In the genomic region with DNA sequence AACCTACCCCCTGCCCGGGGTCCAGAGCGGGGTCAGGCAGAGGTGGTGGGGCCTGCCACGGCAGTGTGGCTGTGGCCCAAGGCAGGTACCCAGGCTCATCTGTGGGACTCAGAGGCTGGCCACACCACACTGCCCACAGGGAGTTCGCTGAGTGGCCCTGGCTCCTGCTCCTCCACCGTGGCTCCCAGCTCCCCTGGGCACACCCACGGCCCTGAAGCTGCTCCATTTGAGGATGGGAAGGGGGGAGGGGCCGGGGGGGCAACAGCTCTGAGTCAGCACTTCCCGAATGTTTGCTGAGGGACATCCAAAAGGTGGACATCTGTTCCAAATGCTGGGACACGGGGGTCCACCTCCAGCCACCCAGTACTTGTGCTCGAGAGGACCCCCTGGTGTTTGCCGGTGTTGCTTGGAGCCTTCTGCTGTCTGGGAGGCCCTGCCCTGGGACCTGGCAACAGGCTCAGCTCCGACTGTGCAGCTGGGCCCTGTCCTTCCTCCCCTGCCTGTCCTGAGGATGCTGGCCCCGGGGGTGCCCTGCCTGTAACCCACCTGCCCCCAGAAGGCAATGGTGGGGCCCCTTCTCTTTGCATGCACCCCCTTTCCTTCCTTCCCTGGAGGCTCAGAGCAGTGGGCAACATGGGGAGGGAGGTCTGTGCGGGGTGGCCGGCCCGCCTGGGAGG, we compare ENCODE assay signal across 9 cellular contexts. TPM values are rescaled to one million over a fixed set of nuclear protein-coding genes. Genes with fewer than 3 reads are reported as not detected.
DNase-seq lines count a peak whose midpoint lies in the region; ATAC-seq, FAIRE-seq and TF ChIP-seq lines count a peak whose summit lies in the region.
"Had no signal": no experiment of that assay in that cellular context is flagged by ENCODE, and none has a peak within 500 bp of the region (broad histone marks: within the 10 kb centered on the region; RNA-seq: fewer than 3 reads in every experiment).

No MANE protein-coding gene starts in this region.

- TF ChIP-seq CTCF in HFF-Myc (IDR thresholded peaks at IDR 0.05; ENCODE audit: low read depth, low read length, missing control alignments), result peak; percentile 8
- TF ChIP-seq CTCF in H1 (IDR thresholded peaks at IDR 0.05; ENCODE audit: control extremely low read depth in 1 of 3, insufficient read depth in 1 of 3, low read depth in 1 of 3, low read length in 3 of 3), result no peak
- peak in 1 of 4 experiments; percentile 3 for TF ChIP-seq CTCF in prostate gland (IDR thresholded peaks at IDR 0.05)
- no peak; the same call in 1 of the 2 replicates for TF ChIP-seq CTCF in PC-9 (conservative IDR thresholded peaks at IDR 0.05)

- H4K5ac ChIP-seq in H1 (ENCODE audit: insufficient read length, low read depth, low read length), result no peak overlapping the region

- H2BK5ac ChIP-seq in H1 (ENCODE audit: low read depth, low read length), result no peak overlapping the region

- peaks cover 3% of the 10 kb centered on the region for H3K79me1 ChIP-seq in H1 (ENCODE audit: low read depth, low read length)

- H3K79me2 ChIP-seq in H1 (ENCODE audit: control insufficient read depth in 1 of 2, insufficient read depth in 2 of 2, low read length in 2 of 2) (peaks cover 0 to 3% of the 10 kb centered on the region in 2 experiments; a peak in 1 of 4 replicates), PC-9 (ENCODE audit: low read depth) (peaks cover 15% of the 10 kb centered on the region)

- H2BK15ac ChIP-seq in H1 (ENCODE audit: low read length), result no peak overlapping the region

- no peak overlapping the region for H3K23ac ChIP-seq in H1 (ENCODE audit: insufficient read length)

- H4K20me1 ChIP-seq in H1 (replicated peaks in 1 of 2; ENCODE audit: control insufficient read depth in 1 of 2, insufficient read depth in 2 of 2, low read length in 2 of 2), result peaks cover 0 to 3% of the 10 kb centered on the region in 2 experiments
- peaks cover 7% of the 10 kb centered on the region; the same call in 1 of the 2 replicates for H4K20me1 ChIP-seq in PC-9 (ENCODE audit: insufficient read depth)

- no peak overlapping the region for H3K27ac Mint-ChIP-seq in activated CD4-positive, alpha-beta T cell treated with anti-CD3 and anti-CD28 coated beads for 36 hours

- no peak overlapping the region; the same call in 1 of the 2 replicates for H4K8ac ChIP-seq in H1 (ENCODE audit: extremely low read depth, insufficient read depth, low read length)

- no peak for TF ChIP-seq EP300 in H1 (IDR thresholded peaks at IDR 0.05; ENCODE audit: borderline replicate concordance in 1 of 2, low read depth in 2 of 2, low read length in 2 of 2)

- H3K56ac ChIP-seq in H1 (replicated peaks; ENCODE audit: insufficient read length, low read depth, low read length), result no peak overlapping the region

- POLR2A ChIA-PET in H1 (lab: Charles Lee; ENCODE audit: partially characterized antibody), result interaction anchor here (1.3 to 10.0 kb wide), 3 partner anchors 11 to 62 kb away, joined by 4 to 129 read pairs (median 6); a partner anchor contains a TSS
- POLR2A ChIA-PET in PC-9 (lab: Charles Lee; ENCODE audit: unreplicated experiment), result interaction anchor here (0.6 kb wide), 2 partner anchors 356 to 1195 kb away, joined by 3 to 18 read pairs; no protein-coding TSS in a partner anchor
- POLR2A ChIA-PET in activated CD4-positive, alpha-beta T cell treated with anti-CD3 and anti-CD28 coated beads for 36 hours (lab: Charles Lee), result interaction anchor here (0.6 kb wide), 1 partner anchor 1528 kb away, joined by 5 read pairs; no protein-coding TSS in a partner anchor

- DNase-seq in HFF-Myc (ENCODE audit: extremely low read depth, low read depth), result no peak
- DNase-seq in H1 (ENCODE audit: low read depth in 1 of 2, low spot score in 2 of 2), result no peak
- peak; percentile 8 for DNase-seq in prostate gland (ENCODE audit: low spot score)
- DNase-seq in PC-9, result no peak
- no peak for DNase-seq in activated CD4-positive, alpha-beta T cell treated with anti-CD3 and anti-CD28 coated beads for 36 hours
- DNase-seq in middle frontal gyrus (ENCODE audit: extremely low spot score, low spot score), result no peak
- DNase-seq: effector memory CD8-positive, alpha-beta T cell had no signal

- H3K36me3 Mint-ChIP-seq in activated CD4-positive, alpha-beta T cell treated with anti-CD3 and anti-CD28 coated beads for 36 hours (ENCODE audit: low read depth), result no peaks in the 10 kb centered on the region

- H3K4me3 ChIP-seq in HFF-Myc (replicated peaks; ENCODE audit: low read depth, low read length) (no peak overlapping the region), H1 (ENCODE audit: extremely low read depth in 1 of 4, insufficient read depth in 2 of 4, low read depth in 3 of 4, low read length in 4 of 4) (no peak overlapping the region), prostate gland (no peak overlapping the region), PC-9 (no peak overlapping the region)

- peak overlapping the region; percentile 12; the same call in 1 of the 2 replicates for H2BK12ac ChIP-seq in H1 (ENCODE audit: low read depth, low read length)

- no peak overlapping the region for H2AK5ac ChIP-seq in H1 (ENCODE audit: low read depth, low read length)

- H3K9me3 ChIP-seq in H1 (ENCODE audit: insufficient read depth in 2 of 2, low read depth in 1 of 2, low read length in 1 of 2) (no peaks in the 10 kb centered on the region), prostate gland (no peaks in the 10 kb centered on the region), PC-9 (ENCODE audit: insufficient read depth, low read depth) (no peaks in the 10 kb centered on the region)

- no TSS peak for BruUV-seq in PC-9 (replicated peaks; lab: Mats Ljungman, UMichigan)

- H3K18ac ChIP-seq in H1 (ENCODE audit: extremely low read depth, low read length), result no peak overlapping the region; the same call in 1 of the 2 replicates

- no peaks in the 10 kb centered on the region for H3K9me2 ChIP-seq in PC-9 (ENCODE audit: insufficient read depth)

- H3K4me1 ChIP-seq in H1 (replicated peaks in 1 of 4; ENCODE audit: control insufficient read depth in 3 of 4, insufficient read depth in 4 of 4, low read length in 3 of 4), result peaks cover 0 to 44% (median 35%) of the 10 kb centered on the region in 4 experiments; a peak in 6 of 7 replicates
- H3K4me1 ChIP-seq in prostate gland (replicated peaks), result peaks cover 37% of the 10 kb centered on the region
- peaks cover 19% of the 10 kb centered on the region for H3K4me1 ChIP-seq in PC-9 (replicated peaks; ENCODE audit: insufficient read depth)

- no peak for FAIRE-seq in H1 (lab: Jason Lieb, UNC)

- H3K23me2 ChIP-seq in H1 (ENCODE audit: low read depth, low read length), result peaks cover 11% of the 10 kb centered on the region

- peaks cover 27% of the 10 kb centered on the region; the same call in 1 of the 2 replicates for H3F3A ChIP-seq in PC-9 (ENCODE audit: insufficient read depth, low read depth)

- CTCF ChIA-PET in H1 (lab: Charles Lee; ENCODE audit: partially characterized antibody) (interaction anchor here (1.2 to 4.7 kb wide), 9 partner anchors 8 to 110 kb away, joined by 3 to 55 read pairs (median 3); no protein-coding TSS in a partner anchor), PC-9 (lab: Charles Lee) (interaction anchor here (0.6 kb wide), 1 partner anchor 272 kb away, joined by 4 read pairs; no protein-coding TSS in a partner anchor)
- CTCF ChIA-PET in activated CD4-positive, alpha-beta T cell treated with anti-CD3 and anti-CD28 coated beads for 36 hours (lab: Charles Lee), result interaction anchor here (0.5 kb wide), 1 partner anchor 231 kb away, joined by 4 read pairs; no protein-coding TSS in a partner anchor

- H3K4me1 Mint-ChIP-seq in activated CD4-positive, alpha-beta T cell treated with anti-CD3 and anti-CD28 coated beads for 36 hours, result peaks cover 17% of the 10 kb centered on the region

- no peak for TF ChIP-seq POLR2A in H1 (IDR thresholded peaks at IDR 0.05; ENCODE audit: control extremely low read depth in 1 of 2, low read depth in 2 of 2, low read length in 2 of 2)
- TF ChIP-seq POLR2A in prostate gland (IDR thresholded peaks at IDR 0.05), result no peak

- H3K27me3 Mint-ChIP-seq in activated CD4-positive, alpha-beta T cell treated with anti-CD3 and anti-CD28 coated beads for 36 hours, result peaks cover 7% of the 10 kb centered on the region
- H3K27me3 Mint-ChIP-seq: effector memory CD8-positive, alpha-beta T cell had no signal

- H3K4me2 ChIP-seq in H1 (ENCODE audit: insufficient read depth in 1 of 2, low read depth in 2 of 2, low read length in 2 of 2), result no peak overlapping the region
- H3K4me2 ChIP-seq in PC-9, result no peak overlapping the region

- H2AFZ ChIP-seq in H1 (ENCODE audit: low read length) (no peak overlapping the region), PC-9 (no peak overlapping the region)

- no peaks in the 10 kb centered on the region for H3K9me3 Mint-ChIP-seq in activated CD4-positive, alpha-beta T cell treated with anti-CD3 and anti-CD28 coated beads for 36 hours (ENCODE audit: low read depth)
- H3K9me3 Mint-ChIP-seq: effector memory CD8-positive, alpha-beta T cell had no signal

- H3K36me3 ChIP-seq in H1 (ENCODE audit: control insufficient read depth in 2 of 4, insufficient read depth in 4 of 4, low read length in 3 of 4) (no peaks in the 10 kb centered on the region), prostate gland (no peaks in the 10 kb centered on the region), PC-9 (ENCODE audit: low read depth) (no peaks in the 10 kb centered on the region)

- no peak for TF ChIP-seq RAD21 in H1 (IDR thresholded peaks at IDR 0.05 in 1 of 2, conservative IDR thresholded peaks at IDR 0.05 in 1 of 2; ENCODE audit: low read depth in 2 of 2, low read length in 2 of 2)

- no peak overlapping the region for H3K9ac ChIP-seq in H1 (replicated peaks in 1 of 4; ENCODE audit: extremely low read depth in 1 of 4, low read depth in 3 of 4, low read length in 3 of 4)

- no peak overlapping the region for H2BK120ac ChIP-seq in H1 (replicated peaks; ENCODE audit: low read depth, low read length)

- no peak for ATAC-seq in activated CD4-positive, alpha-beta T cell treated with anti-CD3 and anti-CD28 coated beads for 36 hours
- ATAC-seq: effector memory CD8-positive, alpha-beta T cell had no signal

- no peak overlapping the region for H3K27ac ChIP-seq in H1 (ENCODE audit: low read depth, low read length)
- peak overlapping the region; percentile 92 to 93 for H3K27ac ChIP-seq in prostate gland
- H3K27ac ChIP-seq in PC-9, result no peak overlapping the region

- H3K4me3 Mint-ChIP-seq in activated CD4-positive, alpha-beta T cell treated with anti-CD3 and anti-CD28 coated beads for 36 hours, result no peak overlapping the region
- H3K4me3 Mint-ChIP-seq: effector memory CD8-positive, alpha-beta T cell had no signal

- no peak overlapping the region for H4K91ac ChIP-seq in H1 (replicated peaks; ENCODE audit: insufficient read length, low read length)

- WGBS in H1 (ENCODE audit: extremely low coverage in 1 of 2, insufficient coverage in 1 of 2, insufficient read length in 1 of 2, insufficient replicate concordance in 2 of 2, low coverage in 1 of 2, low lambda C conversion rate in 2 of 2, missing lambda C conversion rate in 1 of 2), 2 experiments, result 75% methylated on average over 11 of the region's 16 CpGs; no CpG with 5 or more reads in 1 of the 2 experiments
- WGBS in prostate gland, result 26% methylated on average over 16 of the region's 16 CpGs

- H3K14ac ChIP-seq in H1 (ENCODE audit: insufficient read length), result no peak overlapping the region

- H3K27me3 ChIP-seq in H1 (replicated peaks in 1 of 4; ENCODE audit: control insufficient read depth in 3 of 4, extremely low read depth in 1 of 4, insufficient read depth in 3 of 4, low read length in 3 of 4) (peaks cover 0 to 16% (median 7%) of the 10 kb centered on the region in 4 experiments; a peak in 5 of 7 replicates), prostate gland (replicated peaks; ENCODE audit: insufficient read depth) (no peaks in the 10 kb centered on the region), PC-9 (ENCODE audit: insufficient read depth, low read depth) (no peaks in the 10 kb centered on the region)

- H3K4ac ChIP-seq in H1 (replicated peaks; ENCODE audit: insufficient read length, low read depth, low read length), result no peak overlapping the region

- no peak overlapping the region for H2BK20ac ChIP-seq in H1 (ENCODE audit: low read length)

- intact Hi-C loops in prostate gland (cut with DNase I), result no loop called here
- intact Hi-C loops in PC-9 (cut with micrococcal nuclease; ENCODE audit: unreplicated experiment), result loop anchor here (5.0 kb wide), 1 partner anchor 223 kb away; no protein-coding TSS in a partner anchor
- intact Hi-C loops in activated CD4-positive, alpha-beta T cell treated with anti-CD3 and anti-CD28 coated beads for 36 hours (cut with DNase I, micrococcal nuclease), result no loop called here

RNA-seq across cellular contexts. Expression of a gene that starts 2.5 kb away (rescaled TPM):
- 35.4 and 37.2 TPM in 2 replicates for total RNA-seq in H1 (2021; fragmentation: NEBNext Ultra II Directional; extraction: Animal tissue kit (Norgen Biotek cat#: 25700))
- polyA plus RNA-seq in H1 (2011; rRNA removed), result 32.5 and 52.0 TPM in 2 replicates
- 27.2 TPM for polyA plus RNA-seq in H1 (2011; cell fraction: cytosol; rRNA removed)
- polyA plus RNA-seq in H1 (2011; cell fraction: nucleus; rRNA removed), result 23.8 TPM
- polyA plus RNA-seq in H1 (2012, experiment 1 of 2), result 13.6 to 21.0 TPM (median 17.4 TPM) in 4 replicates
- polyA plus RNA-seq in H1 (2012, experiment 2 of 2), result 10.2 TPM
- polyA plus RNA-seq in H1 (2013, experiment 1 of 2), result 18.6 TPM
- polyA plus RNA-seq in H1 (2013, experiment 2 of 2), result 18.9 TPM
- polyA minus RNA-seq in H1 (2011; rRNA and poly(A)+ RNA removed), result 4.4 and 6.2 TPM in 2 replicates
- polyA minus RNA-seq in H1 (2011; cell fraction: cytosol; rRNA and poly(A)+ RNA removed), result 23.5 TPM
- 36.3 TPM for polyA minus RNA-seq in H1 (2011; cell fraction: nucleus; rRNA and poly(A)+ RNA removed)
- total RNA-seq in prostate gland (10 to 100 TPM; 22.4 to 24.3 TPM), PC-9 (2021) (20.6 and 25.8 TPM in 2 replicates)
- 1 to 10 TPM; 2.1 TPM for total RNA-seq in activated CD4-positive, alpha-beta T cell treated with anti-CD3 and anti-CD28 coated beads for 36 hours

RNA-seq across cellular contexts. Expression of a gene that starts 27.0 kb away (rescaled TPM):
- total RNA-seq in H1 (2021; fragmentation: NEBNext Ultra II Directional; extraction: Animal tissue kit (Norgen Biotek cat#: 25700)), result 9.2 and 9.3 TPM in 2 replicates
- polyA plus RNA-seq in H1 (2011; rRNA removed), result 8.4 and 11.4 TPM in 2 replicates
- polyA plus RNA-seq in H1 (2011; cell fraction: cytosol; rRNA removed), result 6.6 TPM
- polyA plus RNA-seq in H1 (2011; cell fraction: nucleus; rRNA removed), result 11.1 TPM
- 3.5 to 6.6 TPM (median 5.8 TPM) in 4 replicates for polyA plus RNA-seq in H1 (2012, experiment 1 of 2)
- 5.1 TPM for polyA plus RNA-seq in H1 (2012, experiment 2 of 2)
- polyA plus RNA-seq in H1 (2013, experiment 1 of 2), result 12.1 TPM
- polyA plus RNA-seq in H1 (2013, experiment 2 of 2), result 12.3 TPM
- polyA minus RNA-seq in H1 (2011; rRNA and poly(A)+ RNA removed), result 2.7 TPM in 2 replicates
- 10.6 TPM for polyA minus RNA-seq in H1 (2011; cell fraction: cytosol; rRNA and poly(A)+ RNA removed)
- 9.7 TPM for polyA minus RNA-seq in H1 (2011; cell fraction: nucleus; rRNA and poly(A)+ RNA removed)
- total RNA-seq in prostate gland, result 1 to 10 TPM; 1.6 to 7.3 TPM
- total RNA-seq in PC-9 (2021), result 48.9 and 59.9 TPM in 2 replicates
- 1 to 10 TPM; 2.6 to 3.4 TPM for total RNA-seq in activated CD4-positive, alpha-beta T cell treated with anti-CD3 and anti-CD28 coated beads for 36 hours

RNA-seq across cellular contexts. Expression of a gene that starts 49.4 kb away (rescaled TPM):
- 70.8 and 78.0 TPM in 2 replicates for total RNA-seq in H1 (2021; fragmentation: NEBNext Ultra II Directional; extraction: Animal tissue kit (Norgen Biotek cat#: 25700))
- polyA plus RNA-seq in H1 (2011; rRNA removed), result 57.6 and 86.5 TPM in 2 replicates
- polyA plus RNA-seq in H1 (2011; cell fraction: cytosol; rRNA removed), result 76.0 TPM
- polyA plus RNA-seq in H1 (2011; cell fraction: nucleus; rRNA removed), result 88.6 TPM
- polyA plus RNA-seq in H1 (2012, experiment 1 of 2), result 60.2 to 87.1 TPM (median 80.4 TPM) in 4 replicates
- 79.8 TPM for polyA plus RNA-seq in H1 (2012, experiment 2 of 2)
- polyA plus RNA-seq in H1 (2013, experiment 1 of 2), result 37.9 TPM
- polyA plus RNA-seq in H1 (2013, experiment 2 of 2), result 37.5 TPM
- polyA minus RNA-seq in H1 (2011; rRNA and poly(A)+ RNA removed), result 38.7 and 47.9 TPM in 2 replicates
- polyA minus RNA-seq in H1 (2011; cell fraction: cytosol; rRNA and poly(A)+ RNA removed), result 49.8 TPM
- 27.2 TPM for polyA minus RNA-seq in H1 (2011; cell fraction: nucleus; rRNA and poly(A)+ RNA removed)
- 10 to 100 TPM; 44.9 to 82.1 TPM for total RNA-seq in prostate gland
- total RNA-seq in PC-9 (2021), result 94.2 and 103 TPM in 2 replicates
- total RNA-seq in activated CD4-positive, alpha-beta T cell treated with anti-CD3 and anti-CD28 coated beads for 36 hours, result 10 to 100 TPM; 41.4 to 54.1 TPM

RNA-seq across cellular contexts. Expression of a gene that starts 53.4 kb away (rescaled TPM):
- total RNA-seq in H1 (2021; fragmentation: NEBNext Ultra II Directional; extraction: Animal tissue kit (Norgen Biotek cat#: 25700)), result not detected in 2 replicates
- polyA plus RNA-seq in H1 (2011; rRNA removed), result 0.14 TPM in 1 of 2 replicates, not detected in the other
- polyA plus RNA-seq in H1 (2011; cell fraction: cytosol; rRNA removed), result not detected
- polyA plus RNA-seq in H1 (2011; cell fraction: nucleus; rRNA removed), result 0.43 TPM
- 0.42 to 0.67 TPM (median 0.61 TPM) in 3 of 4 replicates, not detected in the other for polyA plus RNA-seq in H1 (2012, experiment 1 of 2)
- 0.30 TPM for polyA plus RNA-seq in H1 (2012, experiment 2 of 2)
- polyA plus RNA-seq in H1 (2013, experiment 1 of 2), result 0.06 TPM
- polyA plus RNA-seq in H1 (2013, experiment 2 of 2), result not detected
- not detected in 2 replicates for polyA minus RNA-seq in H1 (2011; rRNA and poly(A)+ RNA removed)
- not detected for polyA minus RNA-seq in H1 (2011; cell fraction: cytosol; rRNA and poly(A)+ RNA removed)
- not detected for polyA minus RNA-seq in H1 (2011; cell fraction: nucleus; rRNA and poly(A)+ RNA removed)
- total RNA-seq in prostate gland (1 to 10 TPM in 1 of 2 donors, not detected in 1; 4.2 TPM), PC-9 (2021) (0.45 and 0.46 TPM in 2 replicates)
- total RNA-seq in activated CD4-positive, alpha-beta T cell treated with anti-CD3 and anti-CD28 coated beads for 36 hours, result not detected
- total RNA-seq: pulmonary artery endothelial cell, urinary bladder had no signal
- polyA plus RNA-seq: urinary bladder had no signal

Comparison
In these comparisons a context has a peak if more than half of its experiments do, and no peak if none do; other contexts are left out.
1. H3K27ac ChIP-seq: peak in prostate gland (2 of 2); none in H1 (single experiment) and PC-9 (single experiment).